9 cellular contexts compared by ENCODE assay signal in the genomic region with DNA sequence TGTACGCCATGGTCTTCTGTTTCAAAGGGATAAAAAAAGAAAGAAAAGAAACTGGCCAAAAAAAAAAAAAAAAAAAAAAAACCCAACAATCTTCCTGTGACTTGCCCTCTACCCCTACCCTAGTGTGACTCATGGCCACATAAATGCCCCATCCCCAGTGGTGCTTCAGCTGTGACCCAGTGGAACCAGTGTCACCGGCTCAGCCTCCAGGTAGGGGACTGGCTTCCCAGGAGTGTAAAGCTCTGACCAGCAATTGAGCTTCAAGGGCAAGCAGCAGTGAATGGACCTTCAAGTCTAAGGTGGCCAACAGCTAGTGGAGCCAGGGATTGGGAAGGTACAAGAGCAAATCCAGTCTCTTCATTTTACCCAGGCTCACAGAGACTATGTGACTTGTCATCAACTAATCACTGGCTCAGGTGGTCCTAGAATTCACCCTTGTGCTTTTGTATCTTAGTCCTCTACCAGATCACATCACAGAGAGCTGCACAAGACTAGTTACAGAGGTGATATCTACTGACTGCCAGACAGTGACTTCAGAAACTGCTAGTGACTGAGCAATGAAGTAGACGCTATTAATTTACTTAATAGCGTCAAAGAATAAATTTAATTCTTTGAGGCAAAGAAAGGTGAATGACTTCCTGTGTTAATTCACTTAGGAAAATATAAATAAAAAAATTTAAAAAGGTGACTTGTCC. TPM values are rescaled to one million over a fixed set of nuclear protein-coding genes. Genes with fewer than 3 reads are reported as not detected.
A peak's percentile ranks its signal among the peaks of the same experiment; 100 is the strongest.
DNase-seq lines count a peak whose midpoint lies in the region; ATAC-seq lines count a peak whose summit lies in the region.
"Had no signal": no experiment of that assay in that cellular context is flagged by ENCODE, and none has a peak within 500 bp of the region (broad histone marks: within the 10 kb centered on the region; RNA-seq: fewer than 3 reads in every experiment).

No MANE protein-coding gene starts in this region.

- ATAC-seq in stimulated activated memory B cell treated with anti-CD40 and anti-IgM and Interleukin-4, amounts not matched to agents 10 μg/mL and 1 μg/mL and 100 μg/mL, for 72 hours = no peak
- ATAC-seq in HG03175 (IDR thresholded peaks at IDR 0.05; ENCODE audit: unreplicated experiment) = no peak

- CTCF ChIA-PET in activated CD4-positive, alpha-beta T cell treated with anti-CD3 and anti-CD28 coated beads, Interleukin-2, amount 10 ng/mL, durations not matched to agents 7 days and 5 days (lab: Charles Lee) = interaction anchor here (0.7 to 2.1 kb wide), 3 partner anchors 8 to 973 kb away, joined by 3 to 9 read pairs (median 3); no protein-coding TSS in a partner anchor

- H3K9me3 ChIP-seq in esophagus (ENCODE audit: control insufficient read depth in 2 of 2, insufficient read depth in 1 of 2, low read depth in 1 of 2, low read length in 1 of 2) = no peaks in the 10 kb centered on the region

- 87 to 97% methylated on average over 4 of the region's 4 CpGs for WGBS in esophagus, 2 donors

- no peaks in the 10 kb centered on the region for H3K27me3 Mint-ChIP-seq in activated CD4-positive, alpha-beta T cell treated with anti-CD3 and anti-CD28 coated beads, Interleukin-2, amount 10 ng/mL, durations not matched to agents 7 days and 5 days
- no peaks in the 10 kb centered on the region for H3K27me3 Mint-ChIP-seq in stimulated activated memory B cell treated with anti-CD40 and anti-IgM and Interleukin-4, amounts not matched to agents 10 μg/mL and 1 μg/mL and 100 μg/mL, for 72 hours

- no peaks in the 10 kb centered on the region for H3K36me3 ChIP-seq in esophagus (ENCODE audit: control insufficient read depth in 2 of 2, insufficient read depth in 2 of 2, low read length in 1 of 2)

- H3K4me1 Mint-ChIP-seq in activated CD4-positive, alpha-beta T cell treated with anti-CD3 and anti-CD28 coated beads, Interleukin-2, amount 10 ng/mL, durations not matched to agents 7 days and 5 days = peaks cover 48% of the 10 kb centered on the region
- peaks cover 37% of the 10 kb centered on the region for H3K4me1 Mint-ChIP-seq in stimulated activated memory B cell treated with anti-CD40 and anti-IgM and Interleukin-4, amounts not matched to agents 10 μg/mL and 1 μg/mL and 100 μg/mL, for 72 hours

- peak overlapping the region; percentile 6 to 87 for H3K27ac ChIP-seq in esophagus (ENCODE audit: low read depth in 2 of 2, low read length in 1 of 2)

- DNase-seq in activated CD4-positive, alpha-beta T cell treated with anti-CD3 and anti-CD28 coated beads, Interleukin-2, amount 10 ng/mL, durations not matched to agents 7 days and 5 days = no peak
- no peak for DNase-seq in activated CD4-positive, alpha-beta T cell treated with anti-CD3 and anti-CD28 coated beads, Interleukin-2, amount 50 U/mL, for 1 hour
- DNase-seq in RPMI8226 = peak; percentile 4
- DNase-seq in posterior vena cava (ENCODE audit: low spot score) = no peak
- DNase-seq in T-helper 9 cell = no peak
- DNase-seq: effector CD4-positive, alpha-beta T cell had no signal

- peak overlapping the region; percentile 83 for H3K4me3 Mint-ChIP-seq in activated CD4-positive, alpha-beta T cell treated with anti-CD3 and anti-CD28 coated beads, Interleukin-2, amount 10 ng/mL, durations not matched to agents 7 days and 5 days
- peak overlapping the region; percentile 88 for H3K4me3 Mint-ChIP-seq in stimulated activated memory B cell treated with anti-CD40 and anti-IgM and Interleukin-4, amounts not matched to agents 10 μg/mL and 1 μg/mL and 100 μg/mL, for 72 hours

- H3K27ac Mint-ChIP-seq in activated CD4-positive, alpha-beta T cell treated with anti-CD3 and anti-CD28 coated beads, Interleukin-2, amount 10 ng/mL, durations not matched to agents 7 days and 5 days = peak overlapping the region; percentile 94
- H3K27ac Mint-ChIP-seq in stimulated activated memory B cell treated with anti-CD40 and anti-IgM and Interleukin-4, amounts not matched to agents 10 μg/mL and 1 μg/mL and 100 μg/mL, for 72 hours = peak overlapping the region; percentile 78

- intact Hi-C loops in posterior vena cava (cut with DNase I) = no loop called here

- POLR2A ChIA-PET in activated CD4-positive, alpha-beta T cell treated with anti-CD3 and anti-CD28 coated beads, Interleukin-2, amount 10 ng/mL, durations not matched to agents 7 days and 5 days (lab: Charles Lee) = interaction anchor here (0.6 kb wide), 1 partner anchor 68 kb away, joined by 3 read pairs; the partner anchor contains the start of gene FHL2

- no peak overlapping the region for H3K4me3 ChIP-seq in esophagus (ENCODE audit: low read depth in 1 of 2, low read length in 2 of 2)

- peaks cover 0 to 8% of the 10 kb centered on the region in 2 donors for H3K4me1 ChIP-seq in esophagus (ENCODE audit: control insufficient read depth in 2 of 2, insufficient read depth in 2 of 2, low read length in 1 of 2)

- H3K27me3 ChIP-seq in esophagus (ENCODE audit: control insufficient read depth in 1 of 2, insufficient read depth in 2 of 2, low read length in 2 of 2) = no peaks in the 10 kb centered on the region

- no peaks in the 10 kb centered on the region for H3K9me3 Mint-ChIP-seq in activated CD4-positive, alpha-beta T cell treated with anti-CD3 and anti-CD28 coated beads, Interleukin-2, amount 10 ng/mL, durations not matched to agents 7 days and 5 days
- H3K9me3 Mint-ChIP-seq in stimulated activated memory B cell treated with anti-CD40 and anti-IgM and Interleukin-4, amounts not matched to agents 10 μg/mL and 1 μg/mL and 100 μg/mL, for 72 hours = no peaks in the 10 kb centered on the region

- peaks cover 3% of the 10 kb centered on the region for H3K36me3 Mint-ChIP-seq in activated CD4-positive, alpha-beta T cell treated with anti-CD3 and anti-CD28 coated beads, Interleukin-2, amount 10 ng/mL, durations not matched to agents 7 days and 5 days (ENCODE audit: low read depth)
- H3K36me3 Mint-ChIP-seq in stimulated activated memory B cell treated with anti-CD40 and anti-IgM and Interleukin-4, amounts not matched to agents 10 μg/mL and 1 μg/mL and 100 μg/mL, for 72 hours = no peaks in the 10 kb centered on the region

RNA-seq across cellular contexts. Expression of gene TGFBRAP1, which starts 1.3 kb away (rescaled TPM):
- total RNA-seq in activated CD4-positive, alpha-beta T cell treated with anti-CD3 and anti-CD28 coated beads, Interleukin-2, amount 10 ng/mL, durations not matched to agents 7 days and 5 days = 10 to 100 TPM; 20.5 to 21.4 TPM
- 1 to 10 TPM; 2.3 to 5.3 TPM for polyA plus RNA-seq in esophagus
- 10 to 100 TPM; 16.1 to 18.8 TPM for total RNA-seq in posterior vena cava

RNA-seq across cellular contexts. Expression of gene C2orf49, which starts 6.5 kb away (rescaled TPM):
- 10 to 100 TPM; 23.5 to 24.5 TPM for total RNA-seq in activated CD4-positive, alpha-beta T cell treated with anti-CD3 and anti-CD28 coated beads, Interleukin-2, amount 10 ng/mL, durations not matched to agents 7 days and 5 days
- polyA plus RNA-seq in esophagus = 1 to 10 TPM; 6.6 to 8.7 TPM
- total RNA-seq in posterior vena cava = 10 to 100 TPM; 12.7 to 14.0 TPM
